Comparison of ENCODE assay signal across 6 cellular contexts in the genomic region with DNA sequence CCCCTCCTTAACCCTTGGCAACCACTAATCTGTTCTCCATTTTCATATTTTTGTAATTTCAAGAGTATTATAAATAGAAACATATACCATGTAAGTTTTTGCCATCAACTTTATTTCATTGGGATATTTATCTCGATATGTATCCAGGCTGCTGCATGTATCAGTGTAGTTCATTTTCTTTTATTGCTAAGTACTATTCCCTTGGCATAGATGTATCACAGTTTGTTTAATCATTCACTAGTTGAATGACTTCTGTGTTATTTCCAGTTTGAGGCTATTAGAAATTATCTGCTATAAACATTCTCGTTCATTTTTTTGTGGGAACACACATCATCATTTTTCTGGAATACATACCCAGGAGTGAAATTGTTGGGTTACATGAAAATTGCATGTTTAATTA.
"Had no signal": no experiment of that assay in that cellular context is flagged by ENCODE, and none has a peak within 500 bp of the region (broad histone marks: within the 10 kb centered on the region; RNA-seq: fewer than 3 reads in every experiment).

No MANE protein-coding gene starts in this region.

- H3K27ac ChIP-seq: GM23248 had no signal

- DNase-seq: GM23248, GOT3, H7, IMR-90 had no signal

- H3K36me3 ChIP-seq: HAP-1 had no signal

- H3K4me1 ChIP-seq: HAP-1 had no signal

- FAIRE-seq: HTR-8/SVneo had no signal

- H3K9me3 ChIP-seq: HAP-1 had no signal

- H3K9ac ChIP-seq: GM23248 had no signal

- H2AFZ ChIP-seq: GM23248 had no signal

- H3K4me3 ChIP-seq: GM23248, HAP-1 had no signal
